In genomic region chr19:439167-439900, GRCh38 we compare ENCODE assay signal across 26 cellular contexts. TPM values are rescaled to one million over a fixed set of nuclear protein-coding genes. Genes with fewer than 3 reads are reported as not detected.
"Had no signal": no experiment of that assay in that cellular context is flagged by ENCODE, and none has a peak within 500 bp of the region (broad histone marks: within the 10 kb centered on the region; RNA-seq: fewer than 3 reads in every experiment).

No MANE protein-coding gene starts in this region.

- H3K4me1 ChIP-seq: colonic mucosa, esophagus squamous epithelium, lower lobe of right lung had no signal

- FAIRE-seq: endometrium, islet of Langerhans, keratinocyte had no signal

- H3K36me3 ChIP-seq: colonic mucosa, esophagus squamous epithelium, gastrocnemius medialis, left lung had no signal

- H3K27me3 ChIP-seq: colonic mucosa, heart right ventricle had no signal

- H3K27ac ChIP-seq: colonic mucosa, epithelial cell of prostate, esophagus squamous epithelium, gastrocnemius medialis, heart right ventricle, left lung, lower lobe of right lung had no signal

- ATAC-seq: effector memory CD8-positive, alpha-beta T cell; esophagus mucosa; gastrocnemius medialis; heart right ventricle; left lung; left ventricle myocardium superior; lower lobe of right lung; mucosa of descending colon had no signal

- DNase-seq: colonic mucosa; cortex of kidney; effector CD8-positive, alpha-beta T cell; effector memory CD8-positive, alpha-beta T cell; endodermal cell; erythroblast; esophagus squamous epithelium; foreskin fibroblast; foreskin melanocyte; gastrocnemius medialis; glutamatergic neuron; head of caudate nucleus; heart right ventricle; hippocampal formation; kidney glomerular epithelial cell; left ventricle myocardium superior; lower lobe of right lung; mesenchymal stem cell; mucosa of descending colon had no signal

- H3K4me3 ChIP-seq: colonic mucosa, esophagus squamous epithelium, gastrocnemius medialis, heart right ventricle, left lung, lower lobe of right lung, mucosa of descending colon had no signal

- H3K9me3 ChIP-seq: colonic mucosa, esophagus squamous epithelium, gastrocnemius medialis, heart right ventricle, left lung, lower lobe of right lung, mucosa of descending colon had no signal

RNA-seq across cellular contexts. Expression of gene MADCAM1, which starts 57.0 kb away (rescaled TPM):
- total RNA-seq: dermis microvascular lymphatic vessel endothelial cell had no signal
